8 cellular contexts compared by ENCODE assay signal in genomic region chr6:106754215-106754614, GRCh38.
"Had no signal": no experiment of that assay in that cellular context is flagged by ENCODE, and none has a peak within 500 bp of the region (broad histone marks: within the 10 kb centered on the region; RNA-seq: fewer than 3 reads in every experiment).

No MANE protein-coding gene starts in this region.

- H3K4me1 ChIP-seq: HAP-1 had no signal

- ATAC-seq: HCT116 had no signal

- DNase-seq: GOT3, H7, HFFc6, KG1 had no signal

- H3K4me3 ChIP-seq: HAP-1 had no signal

- H3K36me3 ChIP-seq: HAP-1 had no signal

- H3K27me3 Mint-ChIP-seq: IgD-negative memory B cell had no signal

- H3K9me3 ChIP-seq: HAP-1 had no signal

- H3K27ac Mint-ChIP-seq: HFFc6, IgD-negative memory B cell had no signal

- H3K9me3 Mint-ChIP-seq: HFFc6, IgD-negative memory B cell had no signal

- H3K4me3 Mint-ChIP-seq: HFFc6, IgD-negative memory B cell had no signal

- FAIRE-seq: HTR-8/SVneo had no signal

- H3K36me3 Mint-ChIP-seq: IgD-negative memory B cell had no signal
